In the genomic region with DNA sequence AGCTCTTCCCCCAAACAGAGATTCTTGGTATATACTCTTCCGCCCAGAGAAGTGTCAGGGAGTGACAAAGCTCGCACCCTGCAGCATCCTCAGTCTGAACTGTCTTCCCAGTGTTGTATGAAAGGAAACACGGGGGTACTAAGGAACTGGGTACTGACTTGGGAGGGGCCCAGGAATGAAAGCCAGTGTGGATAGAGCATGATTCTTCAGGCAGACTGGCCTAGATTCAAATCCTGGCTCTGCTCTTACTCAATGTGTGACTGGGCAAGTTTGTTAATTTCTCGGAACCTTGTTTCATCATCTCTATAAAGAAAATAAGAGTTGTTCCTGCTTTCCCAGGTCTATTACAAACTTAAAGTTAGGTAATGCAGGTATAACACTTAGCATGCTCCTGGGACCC, we compare ENCODE assay signal across 12 cellular contexts.
A peak's percentile ranks its signal among the peaks of the same experiment; 100 is the strongest.
DNase-seq lines count a peak whose midpoint lies in the region; ATAC-seq and TF ChIP-seq lines count a peak whose summit lies in the region.
"Had no signal": no experiment of that assay in that cellular context is flagged by ENCODE, and none has a peak within 500 bp of the region (broad histone marks: within the 10 kb centered on the region; RNA-seq: fewer than 3 reads in every experiment).

No MANE protein-coding gene starts in this region.

- peak in 1 of 4 donors; percentile 34 for TF ChIP-seq EP300 in upper lobe of left lung (IDR thresholded peaks at IDR 0.05)

- H3K9me3 ChIP-seq in muscle layer of duodenum (ENCODE audit: control insufficient read depth in 1 of 2, low read length in 2 of 2) (no peaks in the 10 kb centered on the region), upper lobe of left lung (no peaks in the 10 kb centered on the region)

- peak overlapping the region; percentile 18; the same call in 1 of the 2 replicates for H3K4me3 ChIP-seq in WI38 (ENCODE audit: low read depth, low read length)
- H3K4me3 ChIP-seq in muscle layer of duodenum (ENCODE audit: low read depth in 1 of 2, low read length in 2 of 2), result no peak overlapping the region
- no peak overlapping the region for H3K4me3 ChIP-seq in upper lobe of left lung

- H3K36me3 ChIP-seq in muscle layer of duodenum (ENCODE audit: control insufficient read depth in 1 of 2, insufficient read depth in 2 of 2, low read length in 2 of 2), result no peaks in the 10 kb centered on the region
- H3K36me3 ChIP-seq in upper lobe of left lung, result no peaks in the 10 kb centered on the region

- ATAC-seq in upper lobe of left lung (ENCODE audit: low FRiP score in 2 of 2), result peak; percentile 25 to 82
- ATAC-seq: stimulated activated effector memory CD8-positive, alpha-beta T cell treated with anti-CD3 and anti-CD28 coated beads, Interleukin-12 subunit alpha, Interleukin-12 subunit beta, amount 100 ng/mL, for 72 hours had no signal

- 59% methylated on average over 4 of the region's 4 CpGs for WGBS in upper lobe of left lung, 2 donors

- H3K27ac ChIP-seq in muscle layer of duodenum (ENCODE audit: low read length), result peak overlapping the region; percentile 40
- peak overlapping the region in 3 of 4 donors; percentile 32 to 46 (median 35) for H3K27ac ChIP-seq in upper lobe of left lung

- H3K27me3 ChIP-seq in muscle layer of duodenum (ENCODE audit: low read depth, low read length) (no peaks in the 10 kb centered on the region), upper lobe of left lung (no peaks in the 10 kb centered on the region)

- TF ChIP-seq CTCF in WI38 (IDR thresholded peaks at IDR 0.05; ENCODE audit: low read depth, low read length) (no peak), upper lobe of left lung (IDR thresholded peaks at IDR 0.05) (no peak), GM10266 (IDR thresholded peaks at IDR 0.05; ENCODE audit: control insufficient read depth, insufficient read depth, low read depth, missing control alignments) (no peak)

- H3K4me1 ChIP-seq in muscle layer of duodenum (ENCODE audit: control insufficient read depth in 1 of 2, insufficient read depth in 2 of 2, low read length in 2 of 2), result peaks cover 5 to 12% of the 10 kb centered on the region in 2 donors
- peaks cover 3 to 13% (median 6%) of the 10 kb centered on the region in 4 donors for H3K4me1 ChIP-seq in upper lobe of left lung

- no peak for TF ChIP-seq POLR2A in upper lobe of left lung (IDR thresholded peaks at IDR 0.05)

- DNase-seq in fibroblast of peridontal ligament (ENCODE audit: extremely low read depth) (peak; percentile 91), upper lobe of left lung (no peak), T1000 (lab: John Stamatoyannopoulos, UW) (no peak), GM10266 (ENCODE audit: extremely low spot score) (no peak), activated gamma-delta T cell (lab: John Stamatoyannopoulos, UW) (no peak)
- DNase-seq: activated CD4-positive, alpha-beta memory T cell treated with anti-CD3 and anti-CD28 coated beads for 36 hours; NCI-H2029 treated with DMSO at 0.1 percent for 48 hours; stimulated activated CD4-positive, alpha-beta T cell treated with anti-CD3 and anti-CD28 coated beads, Interleukin-4, amount 100 ng/mL, for 24 hours; T-helper 9 cell had no signal
